20 cellular contexts compared by ENCODE assay signal in the genomic region with DNA sequence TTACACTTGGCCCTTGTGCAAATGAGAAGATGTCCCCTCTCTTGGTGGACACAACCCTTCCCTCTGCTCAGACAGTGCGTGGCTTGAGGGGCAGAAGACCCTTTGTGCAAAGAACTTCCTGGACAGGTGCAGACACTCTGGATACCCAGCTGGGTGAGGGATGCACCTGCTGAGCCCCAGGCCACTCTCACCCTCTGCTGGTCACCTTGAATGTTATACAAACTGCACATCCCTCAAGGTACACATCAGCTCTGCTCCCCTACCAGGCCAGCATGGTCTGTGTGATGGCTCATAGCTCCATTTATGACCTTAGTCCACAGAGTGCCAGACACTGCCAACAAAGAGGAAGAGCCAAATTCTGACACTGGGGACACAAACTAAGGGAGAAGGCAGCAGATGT. TPM values are rescaled to one million over a fixed set of nuclear protein-coding genes. Genes with fewer than 3 reads are reported as not detected.
"Had no signal": no experiment of that assay in that cellular context is flagged by ENCODE, and none has a peak within 500 bp of the region (broad histone marks: within the 10 kb centered on the region; RNA-seq: fewer than 3 reads in every experiment).

No MANE protein-coding gene starts in this region.

- H3K36me3 Mint-ChIP-seq: stimulated activated naive B cell treated with anti-CD40 and anti-IgM and Interleukin-4, amounts not matched to agents 10 μg/mL and 1 μg/mL and 100 μg/mL, for 72 hours had no signal

- ATAC-seq: heart left ventricle; left lung; natural killer cell; right cardiac atrium; stimulated activated naive B cell treated with anti-CD40 and anti-IgM and Interleukin-4, amounts not matched to agents 10 μg/mL and 1 μg/mL and 100 μg/mL, for 72 hours had no signal

- H3K27ac ChIP-seq: coronary artery, heart left ventricle, left lung, spleen, tibial nerve had no signal

- H3K4me3 Mint-ChIP-seq: activated CD4-positive, alpha-beta T cell treated with anti-CD3 and anti-CD28 coated beads, Interleukin-2, amount 10 ng/mL, durations not matched to agents 7 days and 5 days; memory B cell; natural killer cell; stimulated activated naive B cell treated with anti-CD40 and anti-IgM and Interleukin-4, amounts not matched to agents 10 μg/mL and 1 μg/mL and 100 μg/mL, for 72 hours had no signal

- H3K4me3 ChIP-seq: coronary artery, heart left ventricle, left lung, spleen, tibial nerve had no signal

- FAIRE-seq: frontal cortex, islet of Langerhans, TTC549 had no signal

- H3K27ac Mint-ChIP-seq: activated CD4-positive, alpha-beta T cell treated with anti-CD3 and anti-CD28 coated beads, Interleukin-2, amount 10 ng/mL, durations not matched to agents 7 days and 5 days; memory B cell; natural killer cell; progenitor cell of endocrine pancreas; stimulated activated naive B cell treated with anti-CD40 and anti-IgM and Interleukin-4, amounts not matched to agents 10 μg/mL and 1 μg/mL and 100 μg/mL, for 72 hours had no signal

- DNase-seq: activated CD4-positive, alpha-beta T cell treated with anti-CD3 and anti-CD28 coated beads, Interleukin-2, amount 10 ng/mL, durations not matched to agents 7 days and 5 days; activated CD4-positive, CD25-positive, alpha-beta regulatory T cell; activated naive CD4-positive, alpha-beta T cell treated with anti-CD3 and anti-CD28 coated beads, Interleukin-2, amount 50 U/mL, for 16 hours; central memory CD4-positive, alpha-beta T cell; effector CD4-positive, alpha-beta T cell; heart left ventricle; left lung; natural killer cell; nucleus accumbens; right cardiac atrium; spleen; stimulated activated CD4-positive, alpha-beta T cell treated with anti-CD3 and anti-CD28 coated beads, Interleukin-1b, Interleukin-23, amount 100 ng/mL, for 48 hours; stimulated activated naive B cell treated with anti-CD40 and anti-IgM and Interleukin-4, amounts not matched to agents 10 μg/mL and 1 μg/mL and 100 μg/mL, for 72 hours had no signal

- H3K36me3 ChIP-seq: heart left ventricle, left lung, spleen, tibial nerve had no signal

RNA-seq across cellular contexts. Expression of gene DIRAS2, which starts 3.1 kb away (rescaled TPM):
- total RNA-seq: activated CD4-positive, alpha-beta T cell treated with anti-CD3 and anti-CD28 coated beads, Interleukin-2, amount 10 ng/mL, durations not matched to agents 7 days and 5 days; natural killer cell; progenitor cell of endocrine pancreas; right cardiac atrium had no signal
- polyA plus RNA-seq: heart left ventricle, spleen had no signal
